37 cellular contexts compared by ENCODE assay signal in genomic region chr9:121066850-121067249, GRCh38.
"Had no signal": no experiment of that assay in that cellular context is flagged by ENCODE, and none has a peak within 500 bp of the region (broad histone marks: within the 10 kb centered on the region; RNA-seq: fewer than 3 reads in every experiment).

No MANE protein-coding gene starts in this region.

- H3K4me3 ChIP-seq: adrenal gland, ascending aorta, body of pancreas, breast epithelium, cardiac muscle cell had no signal

- FAIRE-seq: astrocyte, bronchial epithelial cell had no signal

- DNase-seq: activated effector memory CD4-positive, alpha-beta T cell treated with anti-CD3 and anti-CD28 coated beads, Interleukin-2, amount 50 U/mL, for 16 hours; activated effector memory CD4-positive, alpha-beta T cell treated with Interleukin-2 at 50 U/mL for 16 hours; activated gamma-delta T cell; activated gamma-delta T cell treated with Interleukin-2 at 50 U/mL for 16 hours; activated naive CD4-positive, alpha-beta T cell; activated naive CD4-positive, alpha-beta T cell treated with anti-CD3 and anti-CD28 coated beads for 36 hours; activated naive CD4-positive, alpha-beta T cell treated with anti-CD3 and anti-CD28 coated beads, Interleukin-2, amount 10 ng/mL, durations not matched to agents 7 days and 5 days; activated naive CD4-positive, alpha-beta T cell treated with anti-CD3 and anti-CD28 coated beads, Interleukin-2, amount 50 U/mL, for 16 hours; activated naive CD4-positive, alpha-beta T cell treated with Interleukin-2 at 50 U/mL for 16 hours; activated naive CD8-positive, alpha-beta T cell treated with anti-CD3 and anti-CD28 coated beads for 36 hours; activated naive CD8-positive, alpha-beta T cell treated with anti-CD3 and anti-CD28 coated beads, Interleukin-2, amount 10 ng/mL, durations not matched to agents 7 days and 5 days; activated naive CD8-positive, alpha-beta T cell treated with anti-CD3 and anti-CD28 coated beads, Interleukin-2, amount 50 U/mL, for 24 hours; activated T-cell treated with anti-CD3 and anti-CD28 coated beads, Interleukin-2, amount 50 U/mL, for 24 hours; activated T-cell treated with anti-CD3 and anti-CD28 coated beads, Interleukin-2, amount 50 U/mL, for 4 hours; activated T-cell treated with anti-CD3 and anti-CD28 coated beads, Interleukin-2, amount 50 U/mL, for 72 hours; adrenal gland; amniotic stem cell; amygdala; anterior cingulate cortex; aorta; body of pancreas; brain microvascular endothelial cell; caudate nucleus; central memory CD4-positive, alpha-beta T cell; cerebellar nuclear complex had no signal

- H3K27me3 ChIP-seq: adrenal gland, ascending aorta, body of pancreas, brain microvascular endothelial cell, breast epithelium had no signal

- H3K9me3 ChIP-seq: adrenal gland, ascending aorta, body of pancreas, breast epithelium had no signal

- H3K27me3 Mint-ChIP-seq: activated naive CD4-positive, alpha-beta T cell treated with anti-CD3 and anti-CD28 coated beads, Interleukin-2, amount 10 ng/mL, durations not matched to agents 7 days and 5 days; activated naive CD4-positive, alpha-beta T cell treated with anti-CD3 and anti-CD28 coated beads, Interleukin-2, amount 50 U/mL, for 24 hours; activated naive CD8-positive, alpha-beta T cell; activated naive CD8-positive, alpha-beta T cell treated with anti-CD3 and anti-CD28 coated beads for 36 hours; activated T-cell treated with anti-CD3 and anti-CD28 coated beads, Interleukin-2, amount 50 U/mL, for 24 hours; activated T-helper 17 cell treated with anti-CD3 and anti-CD28 coated beads, Interleukin-2, amount 50 U/mL, for 72 hours; brain; central memory CD8-positive, alpha-beta T cell had no signal

- H3K27ac Mint-ChIP-seq: activated naive CD4-positive, alpha-beta T cell treated with anti-CD3 and anti-CD28 coated beads for 36 hours; activated naive CD4-positive, alpha-beta T cell treated with anti-CD3 and anti-CD28 coated beads, Interleukin-2, amount 10 ng/mL, durations not matched to agents 7 days and 5 days; activated naive CD4-positive, alpha-beta T cell treated with anti-CD3 and anti-CD28 coated beads, Interleukin-2, amount 50 U/mL, for 24 hours; activated naive CD4-positive, alpha-beta T cell treated with anti-CD3 and anti-CD28 coated beads, Interleukin-2, amount 50 U/mL, for 72 hours; activated naive CD8-positive, alpha-beta T cell treated with anti-CD3 and anti-CD28 coated beads, Interleukin-2, amount 10 ng/mL, durations not matched to agents 7 days and 5 days; activated T-cell treated with anti-CD3 and anti-CD28 coated beads, Interleukin-2, amount 50 U/mL, for 72 hours; activated T-helper 1 cell treated with anti-CD3 and anti-CD28 coated beads, Interleukin-12 subunit alpha, Interleukin-12 subunit beta, Interleukin-2, Interleukin-4 antibody, amounts not matched to agents 30 ng/mL and 10 ng/mL and 1 ng/mL, durations not matched to agents 14 hours and 24 hours and 36 hours; brain had no signal

- H3K4me3 Mint-ChIP-seq: activated naive CD4-positive, alpha-beta T cell treated with anti-CD3 and anti-CD28 coated beads for 36 hours; activated naive CD4-positive, alpha-beta T cell treated with anti-CD3 and anti-CD28 coated beads, Interleukin-2, amount 10 ng/mL, durations not matched to agents 7 days and 5 days; activated naive CD4-positive, alpha-beta T cell treated with anti-CD3 and anti-CD28 coated beads, Interleukin-2, amount 50 U/mL, for 24 hours; activated naive CD8-positive, alpha-beta T cell; activated naive CD8-positive, alpha-beta T cell treated with anti-CD3 and anti-CD28 coated beads for 36 hours; activated naive CD8-positive, alpha-beta T cell treated with anti-CD3 and anti-CD28 coated beads, Interleukin-2, amount 10 ng/mL, durations not matched to agents 7 days and 5 days; activated naive CD8-positive, alpha-beta T cell treated with anti-CD3 and anti-CD28 coated beads, Interleukin-2, amount 50 U/mL, for 24 hours; activated T-cell treated with anti-CD3 and anti-CD28 coated beads, Interleukin-2, amount 50 U/mL, for 24 hours; activated T-cell treated with anti-CD3 and anti-CD28 coated beads, Interleukin-2, amount 50 U/mL, for 4 hours; activated T-cell treated with anti-CD3 and anti-CD28 coated beads, Interleukin-2, amount 50 U/mL, for 72 hours; activated T-helper 1 cell treated with anti-CD3 and anti-CD28 coated beads, Interleukin-12 subunit alpha, Interleukin-12 subunit beta, Interleukin-2, Interleukin-4 antibody, amounts not matched to agents 30 ng/mL and 10 ng/mL and 1 ng/mL, durations not matched to agents 14 hours and 24 hours and 36 hours; activated T-helper 17 cell treated with anti-CD3 and anti-CD28 coated beads, Interleukin-2, amount 50 U/mL, for 72 hours; brain; central memory CD8-positive, alpha-beta T cell had no signal

- H3K4me1 ChIP-seq: adrenal gland, body of pancreas, breast epithelium had no signal

- H3K9me3 Mint-ChIP-seq: central memory CD8-positive, alpha-beta T cell had no signal

- H3K36me3 ChIP-seq: adrenal gland, ascending aorta, brain microvascular endothelial cell, breast epithelium, cardiac muscle cell had no signal

- H3K27ac ChIP-seq: adrenal gland, ascending aorta, body of pancreas, brain microvascular endothelial cell, breast epithelium, cardiac muscle cell had no signal

- ATAC-seq: body of pancreas had no signal
